16 cellular contexts compared by ENCODE assay signal in genomic region chr4:100261346-100261745, GRCh38.
DNase-seq lines count a peak whose midpoint lies in the region; ATAC-seq and TF ChIP-seq lines count a peak whose summit lies in the region.
"Had no signal": no experiment of that assay in that cellular context is flagged by ENCODE, and none has a peak within 500 bp of the region (broad histone marks: within the 10 kb centered on the region; RNA-seq: fewer than 3 reads in every experiment).

No MANE protein-coding gene starts in this region.

- no peak for TF ChIP-seq EP300 in SK-N-SH (IDR thresholded peaks at IDR 0.05; ENCODE audit: borderline replicate concordance in 1 of 2, low read depth in 1 of 2, low read length in 1 of 2)

- H3K9me3 Mint-ChIP-seq in type B pancreatic cell: no peaks in the 10 kb centered on the region
- H3K9me3 Mint-ChIP-seq: CD4-positive, alpha-beta T cell had no signal

- H3K4me3 Mint-ChIP-seq in type B pancreatic cell: no peak overlapping the region
- H3K4me3 Mint-ChIP-seq: CD4-positive, alpha-beta T cell had no signal

- no peak for TF ChIP-seq RAD21 in SK-N-SH (IDR thresholded peaks at IDR 0.05; ENCODE audit: low read length)

- no peak overlapping the region for H3K9ac ChIP-seq in SK-N-SH
- no peak overlapping the region for H3K9ac ChIP-seq in Loucy (ENCODE audit: low read depth, low read length, poor library complexity, severe bottlenecking)
- H3K9ac ChIP-seq: BLaER1 treated with 17β-estradiol and CSF1 and Interleukin-3, amounts not matched to agents 10 nM and 100 nM had no signal

- H3K27me3 ChIP-seq in SK-N-SH (ENCODE audit: insufficient read depth) (no peaks in the 10 kb centered on the region), Loucy (ENCODE audit: insufficient read depth, low read length, poor library complexity, severe bottlenecking) (no peaks in the 10 kb centered on the region)
- H3K27me3 ChIP-seq: BLaER1 treated with 17β-estradiol and CSF1 and Interleukin-3, amounts not matched to agents 10 nM and 100 nM had no signal

- no peaks in the 10 kb centered on the region for H4K20me1 ChIP-seq in SK-N-SH (ENCODE audit: insufficient read depth)
- no peaks in the 10 kb centered on the region for H4K20me1 ChIP-seq in Loucy (ENCODE audit: insufficient read depth, low read length, poor library complexity, severe bottlenecking)
- H4K20me1 ChIP-seq: BLaER1 treated with 17β-estradiol and CSF1 and Interleukin-3, amounts not matched to agents 10 nM and 100 nM had no signal

- no peak overlapping the region for H3K27ac ChIP-seq in SK-N-SH (ENCODE audit: low read depth in 2 of 2, low read length in 1 of 2)
- H3K27ac ChIP-seq: 22Rv1; BLaER1 treated with 17β-estradiol and CSF1 and Interleukin-3, amounts not matched to agents 10 nM and 100 nM; HL-60 had no signal

- H3K4me1 Mint-ChIP-seq in type B pancreatic cell (ENCODE audit: unreplicated experiment): no peaks in the 10 kb centered on the region

- H3K4me3 ChIP-seq in SK-N-SH (ENCODE audit: low read depth in 2 of 2, low read length in 1 of 2) (no peak overlapping the region), Loucy (ENCODE audit: low read length, poor library complexity, severe bottlenecking) (no peak overlapping the region)
- H3K4me3 ChIP-seq: BLaER1 treated with 17β-estradiol and CSF1 and Interleukin-3, amounts not matched to agents 10 nM and 100 nM; HAP-1; K562 had no signal

- H3K4me2 ChIP-seq in SK-N-SH (no peak overlapping the region), Loucy (ENCODE audit: low read depth, low read length, poor library complexity, severe bottlenecking) (no peak overlapping the region)
- H3K4me2 ChIP-seq: BLaER1 treated with 17β-estradiol and CSF1 and Interleukin-3, amounts not matched to agents 10 nM and 100 nM had no signal

- H3K4me1 ChIP-seq in SK-N-SH (ENCODE audit: control insufficient read depth in 1 of 2, insufficient read depth in 2 of 2, low read depth in 1 of 2, low read length in 1 of 2): no peaks in the 10 kb centered on the region
- H3K4me1 ChIP-seq in Loucy (ENCODE audit: insufficient read depth, low read length, poor library complexity, severe bottlenecking): peaks cover 20% of the 10 kb centered on the region
- H3K4me1 ChIP-seq: HAP-1 had no signal

- no peak for TF ChIP-seq CTCF in SK-N-SH (IDR thresholded peaks at IDR 0.05)
- TF ChIP-seq CTCF in Loucy (conservative IDR thresholded peaks at IDR 0.05; ENCODE audit: low read length): no peak
- TF ChIP-seq CTCF in type B pancreatic cell (conservative IDR thresholded peaks at IDR 0.05): no peak

- CTCF ChIA-PET in SK-N-SH (lab: Yijun Ruan, JAX): no interaction called here

- peaks cover 6% of the 10 kb centered on the region for H3K27me3 Mint-ChIP-seq in type B pancreatic cell

- no peaks in the 10 kb centered on the region for H3K9me2 ChIP-seq in SK-N-SH
- H3K9me2 ChIP-seq in Loucy (replicated peaks; ENCODE audit: low read depth, low read length): no peaks in the 10 kb centered on the region

- H2AFZ ChIP-seq in SK-N-SH (ENCODE audit: low read depth) (no peak overlapping the region), Loucy (ENCODE audit: low read length) (peak overlapping the region; percentile 62; the same call in 1 of the 2 replicates)

- H3F3A ChIP-seq in SK-N-SH (replicated peaks; ENCODE audit: insufficient read depth): no peaks in the 10 kb centered on the region
- H3F3A ChIP-seq in Loucy (ENCODE audit: low read depth): no peaks in the 10 kb centered on the region

- H3K79me2 ChIP-seq in SK-N-SH (ENCODE audit: insufficient read depth) (no peaks in the 10 kb centered on the region), Loucy (ENCODE audit: insufficient read depth, low read length) (no peaks in the 10 kb centered on the region)

- no peaks in the 10 kb centered on the region for H3K36me3 Mint-ChIP-seq in type B pancreatic cell

- H3K27ac Mint-ChIP-seq in type B pancreatic cell: no peak overlapping the region
- H3K27ac Mint-ChIP-seq: CD4-positive, alpha-beta T cell had no signal

- DNase-seq in SK-N-SH (no peak), fibroblast of gingiva (ENCODE audit: low read depth) (peak; percentile 2), AML-193 (lab: John Stamatoyannopoulos, UW) (no peak), type B pancreatic cell (ENCODE audit: extremely low spot score, unreplicated experiment) (no peak)
- no peak for DNase-seq in activated CD4-positive, alpha-beta T cell treated with anti-CD3 and anti-CD28 coated beads, Interleukin-2, amount 50 U/mL, for 1 hour
- DNase-seq: CD4-positive, alpha-beta T cell; DMS79; EL had no signal

- POLR2A ChIA-PET in SK-N-SH (lab: Yijun Ruan, JAX): no interaction called here

- WGBS in SK-N-SH (ENCODE audit: low lambda C conversion rate): 53% methylated on average over 2 of the region's 2 CpGs

- H3K9me3 ChIP-seq in SK-N-SH: no peaks in the 10 kb centered on the region
- H3K9me3 ChIP-seq in Loucy (ENCODE audit: insufficient read depth, low read depth, low read length): no peaks in the 10 kb centered on the region
- H3K9me3 ChIP-seq: HAP-1 had no signal

- H3K36me3 ChIP-seq in SK-N-SH (replicated peaks in 1 of 2; ENCODE audit: control insufficient read depth in 1 of 2, insufficient read depth in 2 of 2, low read length in 1 of 2): no peaks in the 10 kb centered on the region
- no peaks in the 10 kb centered on the region for H3K36me3 ChIP-seq in Loucy (ENCODE audit: insufficient read depth, low read length)
- H3K36me3 ChIP-seq: BLaER1 treated with 17β-estradiol and CSF1 and Interleukin-3, amounts not matched to agents 10 nM and 100 nM; HAP-1 had no signal

- ATAC-seq in SK-N-SH treated with all-trans-retinoic acid at 6 μM for 48 hours (0 out of 3 replicates have a peak, but pooled peaks have one; percentile 28), GM19035 (IDR thresholded peaks at IDR 0.05; ENCODE audit: unreplicated experiment) (no peak)
- ATAC-seq: K562 had no signal

TF ChIP-seq in SK-N-SH treated with all-trans-retinoic acid at 6 μM for 48 hours, 23 proteins besides CTCF, POLR2A, EP300 and RAD21 (continues in another document):
- TF ChIP-seq BACH2 (CRISPR knock-in tag; IDR thresholded peaks at IDR 0.05; ENCODE audit: borderline replicate concordance): no peak
- TF ChIP-seq ISL1 (CRISPR knock-in tag; IDR thresholded peaks at IDR 0.05): no peak
- no peak for TF ChIP-seq PPARA (CRISPR knock-in tag; IDR thresholded peaks at IDR 0.05; ENCODE audit: borderline replicate concordance)
- no peak for TF ChIP-seq SNAI2 (CRISPR knock-in tag; IDR thresholded peaks at IDR 0.05)
- no peak for TF ChIP-seq ZNF565 (CRISPR knock-in tag; conservative IDR thresholded peaks at IDR 0.05; ENCODE audit: low read depth)
- no peak for TF ChIP-seq OSR1 (CRISPR knock-in tag; IDR thresholded peaks at IDR 0.05)
- no peak for TF ChIP-seq CSDC2 (CRISPR knock-in tag; IDR thresholded peaks at IDR 0.05)
- TF ChIP-seq RARB (CRISPR knock-in tag; IDR thresholded peaks at IDR 0.05): no peak
- no peak for TF ChIP-seq ESRRG (CRISPR knock-in tag; IDR thresholded peaks at IDR 0.05)
- TF ChIP-seq ZC3H10 (CRISPR knock-in tag; IDR thresholded peaks at IDR 0.05): no peak
- TF ChIP-seq CREB5 (CRISPR knock-in tag; IDR thresholded peaks at IDR 0.05; ENCODE audit: low read depth): no peak
- TF ChIP-seq ZFP30 (CRISPR knock-in tag; IDR thresholded peaks at IDR 0.05): no peak

TF ChIP-seq in SK-N-SH, 30 proteins besides CTCF, POLR2A, EP300 and RAD21:
- TF ChIP-seq PBX3 (IDR thresholded peaks at IDR 0.05) (no peak), RXRA (IDR thresholded peaks at IDR 0.05; ENCODE audit: borderline replicate concordance, low read depth) (no peak), POLR2AphosphoS5 (IDR thresholded peaks at IDR 0.05; ENCODE audit: low read depth, low read length) (no peak), MAX (IDR thresholded peaks at IDR 0.05; ENCODE audit: low read depth) (no peak), REST (IDR thresholded peaks at IDR 0.05; ENCODE audit: low read depth, low read length) (no peak), RCOR1 (IDR thresholded peaks at IDR 0.05; ENCODE audit: low read length) (no peak)
